Comparison of ENCODE assay signal across 8 cellular contexts in genomic region chr9:14910178-14910805, GRCh38. TPM values are rescaled to one million over a fixed set of nuclear protein-coding genes. Genes with fewer than 3 reads are reported as not detected.
DNase-seq lines count a peak whose midpoint lies in the region; TF ChIP-seq lines count a peak whose summit lies in the region.

Gene FREM1, minus strand, starts transcription at chr9:14910428. Its CDS starts 41,451 bp downstream, at chr9:14868977.

- peaks cover 10 to 25% of the 10 kb centered on the region in 2 donors for H3K4me1 ChIP-seq in neuronal stem cell (ENCODE audit: control insufficient read depth in 2 of 2, insufficient read depth in 1 of 2, low read depth in 1 of 2, low read length in 2 of 2)

- peak within 1 kb of the TSS; percentile 60 for H2AFZ ChIP-seq in neuronal stem cell (ENCODE audit: low read length)

- no peaks in the 10 kb centered on the region for H3K9me3 ChIP-seq in neuronal stem cell (replicated peaks in 1 of 2; ENCODE audit: control insufficient read depth in 2 of 2, insufficient read depth in 1 of 2, low read depth in 1 of 2, low read length in 2 of 2)

- H2AK5ac ChIP-seq in neuronal stem cell (ENCODE audit: low read depth, low read length) = no peak within 1 kb of the TSS

- no peak within 1 kb of the TSS for H2BK15ac ChIP-seq in neuronal stem cell (ENCODE audit: low read length)

- no peaks in the 10 kb centered on the region for H3K79me1 ChIP-seq in neuronal stem cell (ENCODE audit: low read depth, low read length)

- H3K27me3 ChIP-seq in neuronal stem cell (ENCODE audit: control insufficient read depth in 3 of 3, insufficient read depth in 3 of 3, low read depth in 1 of 3, low read length in 3 of 3) = peaks cover 0 to 3% (median 0%) of the 10 kb centered on the region in 3 experiments

- peak within 1 kb of the TSS; percentile 57 to 67 for H3K4me3 ChIP-seq in neuronal stem cell (ENCODE audit: low read length in 2 of 2)

- H3K14ac ChIP-seq in neuronal stem cell (ENCODE audit: low read length) = no peak within 1 kb of the TSS

- no peak within 1 kb of the TSS for H2BK5ac ChIP-seq in neuronal stem cell (ENCODE audit: low read length)

- no peak within 1 kb of the TSS for H4K8ac ChIP-seq in neuronal stem cell (ENCODE audit: low read depth, low read length)

- H3K4me3 Mint-ChIP-seq in chondrocyte (ENCODE audit: unreplicated experiment) = no peak within 1 kb of the TSS

- H3K27ac ChIP-seq in neuronal stem cell (replicated peaks; ENCODE audit: low read length) = no peak within 1 kb of the TSS

- peak within 1 kb of the TSS; percentile 50 for H3K9ac ChIP-seq in neuronal stem cell (ENCODE audit: low read depth, low read length, poor library complexity)

- H3K4ac ChIP-seq in neuronal stem cell (ENCODE audit: low read length) = no peak within 1 kb of the TSS

- H2BK120ac ChIP-seq in neuronal stem cell (ENCODE audit: low read depth, low read length) = no peak within 1 kb of the TSS

- H3K18ac ChIP-seq in neuronal stem cell (ENCODE audit: low read length) = peak within 1 kb of the TSS; percentile 29

- H3K23ac ChIP-seq in neuronal stem cell (ENCODE audit: low read depth, low read length, poor library complexity) = no peak within 1 kb of the TSS

- H4K91ac ChIP-seq in neuronal stem cell (ENCODE audit: low read depth, low read length, poor library complexity) = no peak within 1 kb of the TSS

- TF ChIP-seq CTCF in chondrocyte (IDR thresholded peaks at IDR 0.05) = no peak

- H2BK12ac ChIP-seq in neuronal stem cell (ENCODE audit: low read length) = no peak within 1 kb of the TSS

- H3K36me3 Mint-ChIP-seq in chondrocyte (ENCODE audit: low read depth) = no peaks in the 10 kb centered on the region

- H3K36me3 ChIP-seq in neuronal stem cell (replicated peaks in 1 of 2; ENCODE audit: control insufficient read depth in 2 of 2, insufficient read depth in 2 of 2, low read length in 2 of 2) = no peaks in the 10 kb centered on the region

- DNase-seq in COLO668 (lab: John Stamatoyannopoulos, UW; ENCODE audit: unreplicated experiment) (peak; percentile 47), NCI-H526 treated with DMSO at 0.1 percent for 48 hours (lab: John Stamatoyannopoulos, UW) (peak; percentile 70), fibroblast of the conjunctiva (ENCODE audit: low read depth) (peak; percentile 20), neuronal stem cell (ENCODE audit: low spot score) (peak; percentile 48), chondrocyte (ENCODE audit: low spot score) (no peak), GM19238 (ENCODE audit: insufficient read length, low spot score) (no peak), middle frontal gyrus (ENCODE audit: extremely low spot score, low spot score) (no peak)
- DNase-seq in activated CD8-positive, alpha-beta memory T cell treated with anti-CD3 and anti-CD28 coated beads, Interleukin-2, amount 50 U/mL, for 48 hours = no peak

- no CpG with 5 or more reads among the region's 16 CpGs for WGBS in neuronal stem cell (ENCODE audit: extremely low coverage in 2 of 2, insufficient read length in 2 of 2, insufficient replicate concordance in 1 of 2), 2 donors

- no peaks in the 10 kb centered on the region for H3K9me3 Mint-ChIP-seq in chondrocyte (ENCODE audit: low read depth)

- peak within 1 kb of the TSS; percentile 56 for H3K4me2 ChIP-seq in neuronal stem cell (ENCODE audit: insufficient read depth, low read length, poor library complexity, severe bottlenecking)

- peaks cover 18% of the 10 kb centered on the region for H3K4me1 Mint-ChIP-seq in chondrocyte (ENCODE audit: low read depth)

- H3K27ac Mint-ChIP-seq in chondrocyte (ENCODE audit: unreplicated experiment) = no peak within 1 kb of the TSS

- H3K27me3 Mint-ChIP-seq in chondrocyte (ENCODE audit: low read depth) = no peaks in the 10 kb centered on the region

RNA-seq across cellular contexts. Expression of gene FREM1, which starts in this region (rescaled TPM):
- 0.33 TPM for polyA plus RNA-seq in neuronal stem cell (2013, experiment 1 of 2)
- polyA plus RNA-seq in neuronal stem cell (2013, experiment 2 of 2) = 0.39 TPM
- total RNA-seq in chondrocyte = 1.7 to 3.6 TPM (median 2.2 TPM) in 3 replicates

Comparison
In these comparisons a context has a peak if more than half of its experiments do, and no peak if none do; other contexts are left out.
1. DNase-seq: peak in COLO668 (single experiment), NCI-H526 treated with DMSO at 0.1 percent for 48 hours (single experiment), fibroblast of the conjunctiva (single experiment) and neuronal stem cell (single experiment); none in chondrocyte (single experiment), GM19238 (single experiment), middle frontal gyrus (single experiment) and activated CD8-positive, alpha-beta memory T cell treated with anti-CD3 and anti-CD28 coated beads, Interleukin-2, amount 50 U/mL, for 48 hours (single experiment).